In genomic region chr1:115641762-115642167, GRCh38 we compare ENCODE assay signal across 8 cellular contexts. TPM values are rescaled to one million over a fixed set of nuclear protein-coding genes. Genes with fewer than 3 reads are reported as not detected.
DNase-seq lines count a peak whose midpoint lies in the region; ATAC-seq and TF ChIP-seq lines count a peak whose summit lies in the region.

Gene VANGL1, plus strand, starts transcription at chr1:115641970. Its CDS starts 9,444 bp downstream, at chr1:115651414.

- H3K4me2 ChIP-seq in HCT116 (ENCODE audit: low read length): peak within 1 kb of the TSS; percentile 95

- TF ChIP-seq CTCF in HCT116 (IDR thresholded peaks at IDR 0.05 in 2 of 3, conservative IDR thresholded peaks at IDR 0.05 in 1 of 3; ENCODE audit: borderline replicate concordance in 1 of 3, insufficient read depth in 1 of 3, low read depth in 2 of 3, low read length in 2 of 3): no peak
- TF ChIP-seq CTCF in LNCaP clone FGC (IDR thresholded peaks at IDR 0.05; ENCODE audit: control insufficient read depth, extremely low read depth, insufficient read depth): no peak

- H3K27me3 Mint-ChIP-seq in T-helper 1 cell treated with Interleukin-12 subunit alpha and Interleukin-12 subunit beta and Interleukin-4 antibody, amounts not matched to agents 30 μg/mL and 1 μg/mL, for 36 hours (ENCODE audit: low read depth): peaks cover 40% of the 10 kb centered on the region

- BruUV-seq in HCT116 (replicated peaks; lab: Mats Ljungman, UMichigan): no TSS peak

- H3K27ac Mint-ChIP-seq in T-helper 1 cell treated with Interleukin-12 subunit alpha and Interleukin-12 subunit beta and Interleukin-4 antibody, amounts not matched to agents 30 μg/mL and 1 μg/mL, for 36 hours: peak within 1 kb of the TSS; percentile 58

- peak within 1 kb of the TSS; percentile 75 to 96 for H3K4me3 ChIP-seq in HCT116 (replicated peaks in 1 of 2; ENCODE audit: low read depth in 1 of 2, low read length in 2 of 2)
- H3K4me3 ChIP-seq in LNCaP clone FGC (ENCODE audit: low read depth, low read length): peak within 1 kb of the TSS; percentile 89

- peak within 1 kb of the TSS; percentile 24 for H2AFZ ChIP-seq in HCT116 (ENCODE audit: low read depth, low read length, poor library complexity, severe bottlenecking)

- ATAC-seq in HCT116: peak; percentile 86

- peaks cover 19% of the 10 kb centered on the region for H3K9me3 Mint-ChIP-seq in T-helper 1 cell treated with Interleukin-12 subunit alpha and Interleukin-12 subunit beta and Interleukin-4 antibody, amounts not matched to agents 30 μg/mL and 1 μg/mL, for 36 hours

- H3K36me3 Mint-ChIP-seq in T-helper 1 cell treated with Interleukin-12 subunit alpha and Interleukin-12 subunit beta and Interleukin-4 antibody, amounts not matched to agents 30 μg/mL and 1 μg/mL, for 36 hours (ENCODE audit: low read depth): peaks cover 4% of the 10 kb centered on the region

- H3K79me2 ChIP-seq in HCT116 (ENCODE audit: insufficient read depth, low read length): peaks cover 48% of the 10 kb centered on the region

- peak within 1 kb of the TSS; percentile 88 for H3K27ac ChIP-seq in HCT116 (ENCODE audit: low read depth, low read length)

- intact Hi-C loops in HCT116 (cut with micrococcal nuclease): loop anchor here (2.0 kb wide), 1 partner anchor 65 kb away; no protein-coding TSS in a partner anchor

- no peaks in the 10 kb centered on the region for H3K9me3 ChIP-seq in HCT116 (ENCODE audit: control insufficient read depth in 1 of 2, insufficient read depth in 1 of 2, low read depth in 1 of 2, low read length in 2 of 2)

- H3K9ac ChIP-seq in HCT116 (ENCODE audit: low read length): peak within 1 kb of the TSS; percentile 92

- no peaks in the 10 kb centered on the region for H3K9me2 ChIP-seq in HCT116 (ENCODE audit: insufficient read depth)

- RAD21 ChIA-PET in HCT116 (lab: Charles Lee; ENCODE audit: low non-redundant PET in 1 of 2, low total read pairs in 2 of 2, uncharacterized antibody in 2 of 2, unreplicated experiment in 2 of 2): interaction anchor here (0.7 to 1.6 kb wide), 3 partner anchors 27 to 65 kb away, joined by 3 to 5 read pairs (median 3); no protein-coding TSS in a partner anchor

- H3K4me1 Mint-ChIP-seq in T-helper 1 cell treated with Interleukin-12 subunit alpha and Interleukin-12 subunit beta and Interleukin-4 antibody, amounts not matched to agents 30 μg/mL and 1 μg/mL, for 36 hours (ENCODE audit: low read depth): peaks cover 12% of the 10 kb centered on the region

- H3K27me3 ChIP-seq in HCT116 (ENCODE audit: insufficient read depth, low read length): no peaks in the 10 kb centered on the region

- no peaks in the 10 kb centered on the region for H4K20me1 ChIP-seq in HCT116 (ENCODE audit: insufficient read depth)

- peak; percentile 53 for TF ChIP-seq POLR2A in HCT116 (IDR thresholded peaks at IDR 0.05; ENCODE audit: borderline replicate concordance, extremely low read depth, insufficient read depth, insufficient read length)

- no peaks in the 10 kb centered on the region for H3K36me3 ChIP-seq in HCT116 (ENCODE audit: control insufficient read depth in 1 of 2, insufficient read depth in 2 of 2, low read length in 2 of 2)

- peak within 1 kb of the TSS; percentile 80 for H3K4me3 Mint-ChIP-seq in T-helper 1 cell treated with Interleukin-12 subunit alpha and Interleukin-12 subunit beta and Interleukin-4 antibody, amounts not matched to agents 30 μg/mL and 1 μg/mL, for 36 hours

- H3K4me1 ChIP-seq in HCT116 (ENCODE audit: control insufficient read depth in 1 of 2, insufficient read depth in 2 of 2, low read length in 2 of 2): peaks cover 9 to 27% of the 10 kb centered on the region in 2 experiments; a peak in 3 of 4 replicates

- POLR2A ChIA-PET in HCT116 (lab: Charles Lee): no interaction called here

- TF ChIP-seq RAD21 in HCT116 (IDR thresholded peaks at IDR 0.05; ENCODE audit: low read depth): no peak

- CTCF ChIA-PET in HCT116 (lab: Charles Lee): interaction anchor here (2.5 kb wide), 1 partner anchor 33 kb away, joined by 7 read pairs; no protein-coding TSS in a partner anchor

- DNase-seq in activated T-cell treated with anti-CD3 and anti-CD28 coated beads for 24 hours (ENCODE audit: low read depth): peak; percentile 24
- no peak for DNase-seq in activated T-cell treated with anti-CD3 and anti-CD28 coated beads for 4 hours
- DNase-seq in HCT116 (ENCODE audit: low read depth, low spot score): no peak
- DNase-seq in LNCaP clone FGC (ENCODE audit: low read depth): no peak
- DNase-seq in cerebellar cortex (ENCODE audit: low spot score): peak; percentile 10
- peak; percentile 80 for DNase-seq in kidney tubule cell (ENCODE audit: low spot score)
- DNase-seq in stimulated activated CD8-positive, alpha-beta memory T cell treated with anti-CD3 and anti-CD28 coated beads, Interleukin-12 subunit alpha, Interleukin-12 subunit beta, amount 100 ng/mL, for 4 hours (ENCODE audit: low read depth): peak; percentile 8

TF ChIP-seq in HCT116, 20 proteins besides CTCF, POLR2A, EP300 and RAD21:
- peak; percentile 82 for TF ChIP-seq ZFX (IDR thresholded peaks at IDR 0.05)
- no peak for TF ChIP-seq ZBTB33 (IDR thresholded peaks at IDR 0.05; ENCODE audit: extremely low read depth, insufficient replicate concordance, low read length)
- TF ChIP-seq EGR1 (IDR thresholded peaks at IDR 0.05; ENCODE audit: low read depth): no peak
- peak; percentile 74 for TF ChIP-seq POLR2AphosphoS5 (IDR thresholded peaks at IDR 0.05; ENCODE audit: low read depth, low read length)

RNA-seq across cellular contexts. Expression of gene VANGL1, which starts in this region (rescaled TPM):
- 23.5 TPM for total RNA-seq in HCT116 (2021; ENCODE audit: unreplicated experiment)
- 13.2 and 14.7 TPM in 2 replicates for polyA plus RNA-seq in HCT116 (2012)

Comparison
In these comparisons a context has a peak if more than half of its experiments do, and no peak if none do; other contexts are left out.
1. DNase-seq: peak in activated T-cell treated with anti-CD3 and anti-CD28 coated beads for 24 hours (single experiment), cerebellar cortex (single experiment), kidney tubule cell (single experiment) and stimulated activated CD8-positive, alpha-beta memory T cell treated with anti-CD3 and anti-CD28 coated beads, Interleukin-12 subunit alpha, Interleukin-12 subunit beta, amount 100 ng/mL, for 4 hours (single experiment); none in activated T-cell treated with anti-CD3 and anti-CD28 coated beads for 4 hours (single experiment), HCT116 (single experiment) and LNCaP clone FGC (single experiment).